Comparison of ENCODE assay signal across 8 cellular contexts in the genomic region with DNA sequence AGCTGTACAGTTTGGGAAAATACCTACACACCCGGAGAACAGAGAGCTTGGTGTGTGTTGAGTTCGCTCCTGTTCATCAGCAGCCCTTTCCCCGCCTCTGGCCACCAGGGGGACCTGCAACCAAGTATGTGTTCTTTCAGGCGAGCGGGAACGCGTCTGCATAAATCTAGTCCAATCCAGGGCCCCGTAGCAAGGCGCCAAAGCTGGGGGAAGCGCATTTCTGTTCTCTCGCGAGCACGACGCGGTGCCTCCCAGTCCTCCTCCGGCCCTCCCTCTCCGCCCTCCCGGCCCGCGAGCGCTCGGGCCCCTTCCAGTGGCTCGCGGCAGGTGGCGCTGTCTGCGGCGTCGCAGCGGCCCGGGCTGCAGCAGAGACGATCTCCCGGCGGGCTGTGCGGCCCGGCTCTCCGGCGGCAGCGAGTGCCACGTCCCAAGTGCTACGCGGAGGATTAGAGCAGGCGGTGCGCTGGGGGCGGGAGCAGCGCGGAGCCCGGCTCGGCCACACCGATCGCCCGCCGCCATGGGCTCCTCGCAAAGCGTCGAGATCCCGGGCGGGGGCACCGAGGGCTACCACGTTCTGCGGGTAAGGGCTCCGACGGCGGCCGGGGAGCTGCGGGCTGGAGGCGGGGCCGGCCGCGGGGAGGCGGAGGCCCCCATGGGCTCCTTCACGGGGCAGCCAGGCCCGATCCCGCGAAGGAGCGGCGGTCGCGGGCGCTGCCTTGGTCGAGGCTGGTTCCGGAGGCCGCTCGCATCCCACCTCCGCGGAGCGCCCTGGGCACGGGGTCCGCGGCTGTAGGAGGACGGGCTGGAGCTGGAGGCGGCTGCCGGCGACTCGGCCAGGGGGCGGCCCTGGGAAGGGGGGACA.
DNase-seq lines count a peak whose midpoint lies in the region; ATAC-seq lines count a peak whose summit lies in the region.

A gene (plus strand): TSS at position 430 of the 862 bp plus-strand sequence. CDS start 88 bp downstream, at position 518.

- ATAC-seq in GM19043 (IDR thresholded peaks at IDR 0.05; ENCODE audit: low read depth, unreplicated experiment) (peak; percentile 91), HG03378 (IDR thresholded peaks at IDR 0.05; ENCODE audit: unreplicated experiment) (peak; percentile 91)
- ATAC-seq in activated CD4-positive, CD25-positive, alpha-beta regulatory T cell treated with anti-CD3 and anti-CD28 coated beads, Interleukin-2, amount 50 U/mL, for 24 hours: peak; percentile 94 to 96

- DNase-seq in Ammon's horn (ENCODE audit: low spot score) (peak; percentile 99), NCI-H446 treated with DMSO at 0.1 percent for 48 hours (lab: John Stamatoyannopoulos, UW) (peak; percentile 99), cerebellar cortex (ENCODE audit: low spot score) (peak; percentile 99), islet precursor cell (peak; percentile 100)
- DNase-seq in stimulated activated CD4-positive, alpha-beta T cell treated with anti-CD3 and anti-CD28 coated beads, Interleukin-12 subunit alpha, Interleukin-12 subunit beta, amount 100 ng/mL, for 48 hours (ENCODE audit: low read depth in 2 of 3, low spot score in 1 of 3): peak; percentile 94 to 97 (median 96)

Comparison
In these comparisons a context has a peak if more than half of its experiments do, and no peak if none do; other contexts are left out.
1. Peak in every context shown above with its lines: DNase-seq and ATAC-seq.